9 cellular contexts compared by ENCODE assay signal in the genomic region with DNA sequence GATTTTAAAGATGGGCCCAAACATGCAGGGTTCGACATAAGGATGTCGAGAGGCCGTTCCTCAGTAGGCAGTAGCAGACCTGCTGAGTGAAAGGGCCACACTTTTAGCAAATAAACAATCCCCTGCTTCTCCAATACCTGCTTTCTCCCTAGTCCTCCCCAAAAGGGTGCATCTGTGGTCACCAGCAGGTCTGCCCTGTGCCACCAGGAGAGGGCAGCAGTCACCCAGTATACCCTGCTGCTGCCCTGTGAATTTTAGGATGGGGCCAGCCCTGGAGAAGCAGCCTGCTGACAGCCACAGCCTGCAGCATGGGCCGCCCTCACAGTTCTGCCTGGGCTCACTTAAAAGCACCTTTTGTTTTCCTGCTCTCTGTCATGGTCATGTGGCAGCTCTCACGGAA. TPM values are rescaled to one million over a fixed set of nuclear protein-coding genes. Genes with fewer than 3 reads are reported as not detected.
DNase-seq lines count a peak whose midpoint lies in the region; ATAC-seq, FAIRE-seq and TF ChIP-seq lines count a peak whose summit lies in the region.
"Not testable (repeated sequence)": the region's sequence is repeated elsewhere in the genome, so short reads cannot be mapped to it uniquely, and the experiment has no call there.
"Had no signal": no experiment of that assay in that cellular context is flagged by ENCODE, and none has a peak within 500 bp of the region (broad histone marks: within the 10 kb centered on the region; RNA-seq: fewer than 3 reads in every experiment).

No MANE protein-coding gene starts in this region.

- H3K14ac ChIP-seq in trophoblast cell (ENCODE audit: low read length) = not testable (repeated sequence)

- H3K27me3 Mint-ChIP-seq in activated CD4-positive, alpha-beta memory T cell treated with anti-CD3 and anti-CD28 coated beads, Interleukin-2, amount 10 ng/mL, durations not matched to agents 7 days and 5 days = not testable (repeated sequence)

- in situ Hi-C loops in mammary epithelial cell (cut with MboI; ENCODE audit: low sequenced_read_pairs in 2 of 2) = not testable (repeated sequence)

- not testable (repeated sequence) for H3K79me2 ChIP-seq in DOHH2 (ENCODE audit: control insufficient read depth, low read length); mammary epithelial cell (ENCODE audit: insufficient read depth, low read length); trophoblast cell (ENCODE audit: control insufficient read depth, insufficient read depth, low read length, poor library complexity)

- FAIRE-seq in urothelium cell line (lab: Jason Lieb, UNC) = not testable (repeated sequence)

- not testable (repeated sequence) for H3K4me1 Mint-ChIP-seq in activated CD4-positive, alpha-beta memory T cell treated with anti-CD3 and anti-CD28 coated beads, Interleukin-2, amount 10 ng/mL, durations not matched to agents 7 days and 5 days

- H3K27ac ChIP-seq in DOHH2 (ENCODE audit: low read depth, low read length); mammary epithelial cell (ENCODE audit: insufficient read depth, low read depth, low read length); trophoblast cell (ENCODE audit: low read depth, low read length): not testable (repeated sequence)

- H4K91ac ChIP-seq in trophoblast cell (ENCODE audit: low read depth, low read length) = not testable (repeated sequence)

- H3K4me3 Mint-ChIP-seq in activated CD4-positive, alpha-beta memory T cell treated with anti-CD3 and anti-CD28 coated beads, Interleukin-2, amount 10 ng/mL, durations not matched to agents 7 days and 5 days = not testable (repeated sequence)

- not testable (repeated sequence) for H3K9ac ChIP-seq in mammary epithelial cell (ENCODE audit: insufficient read depth, low read length); trophoblast cell (ENCODE audit: low read length)

- H3K4ac ChIP-seq in trophoblast cell (ENCODE audit: low read depth, low read length) = not testable (repeated sequence)

- not testable (repeated sequence) for H3K79me1 ChIP-seq in trophoblast cell (ENCODE audit: low read length)

- not testable (repeated sequence) for H3K27me3 ChIP-seq in DOHH2 (ENCODE audit: control insufficient read depth, low read length); mammary epithelial cell (ENCODE audit: insufficient read depth, low read length); trophoblast cell (ENCODE audit: insufficient read depth, low read length)

- not testable (repeated sequence) for H2AFZ ChIP-seq in mammary epithelial cell (ENCODE audit: low read depth, low read length); trophoblast cell (ENCODE audit: insufficient read depth, low read length, poor library complexity)

- H2BK120ac ChIP-seq in trophoblast cell (ENCODE audit: insufficient read depth, low read length, poor library complexity) = not testable (repeated sequence)

- not testable (repeated sequence) for H3K9me3 ChIP-seq in DOHH2 (ENCODE audit: control insufficient read depth, insufficient read depth, low read length); mammary epithelial cell (replicated peaks; ENCODE audit: insufficient read depth, low read length); trophoblast cell (ENCODE audit: insufficient read depth, low read depth, low read length)

- H4K20me1 ChIP-seq in DOHH2 (ENCODE audit: control insufficient read depth, insufficient read depth, low read depth, low read length); mammary epithelial cell (ENCODE audit: insufficient read depth, low read length): not testable (repeated sequence)

- H3K4me1 ChIP-seq in DOHH2 (ENCODE audit: control insufficient read depth, low read length) = peaks cover 17% of the 10 kb centered on the region
- H3K4me1 ChIP-seq in mammary epithelial cell (ENCODE audit: insufficient read depth, low read length); trophoblast cell (ENCODE audit: control insufficient read depth in 1 of 2, insufficient read depth in 2 of 2, low read length in 2 of 2): not testable (repeated sequence)

- not testable (repeated sequence) for H4K12ac ChIP-seq in trophoblast cell (ENCODE audit: low read depth, low read length)

- H3K4me3 ChIP-seq in DOHH2 (ENCODE audit: low read length); mammary epithelial cell (replicated peaks in 1 of 3; ENCODE audit: insufficient read depth in 1 of 3, low read depth in 2 of 3, low read length in 3 of 3); trophoblast cell (ENCODE audit: low read depth, low read length): not testable (repeated sequence)

- DNase-seq in OCI-M1 (lab: John Stamatoyannopoulos, UW) (peak; percentile 56), mammary epithelial cell (peak; percentile 64), left ventricle myocardium superior (peak; percentile 60), trophoblast cell (peak; percentile 41 to 68), urothelium cell line (ENCODE audit: low spot score) (peak; percentile 17)
- peak; percentile 57 for DNase-seq in activated CD4-positive, alpha-beta memory T cell treated with anti-CD3 and anti-CD28 coated beads, Interleukin-2, amount 10 ng/mL, durations not matched to agents 7 days and 5 days

- not testable (repeated sequence) for H3K23ac ChIP-seq in trophoblast cell (ENCODE audit: low read length)

- CTCF ChIA-PET in activated CD4-positive, alpha-beta memory T cell treated with anti-CD3 and anti-CD28 coated beads, Interleukin-2, amount 10 ng/mL, durations not matched to agents 7 days and 5 days (lab: Charles Lee); mammary epithelial cell (lab: Charles Lee; ENCODE audit: low non-redundant PET): not testable (repeated sequence)

- WGBS in mammary epithelial cell (ENCODE audit: low coverage, missing lambda C conversion rate) = 0% methylated on average over 5 of the region's 5 CpGs
- no CpG with 5 or more reads among the region's 5 CpGs for WGBS in trophoblast cell (ENCODE audit: extremely low coverage, insufficient coverage, insufficient read length)

- not testable (repeated sequence) for H3K9me3 Mint-ChIP-seq in activated CD4-positive, alpha-beta memory T cell treated with anti-CD3 and anti-CD28 coated beads, Interleukin-2, amount 10 ng/mL, durations not matched to agents 7 days and 5 days

- dilution Hi-C loops in mammary epithelial cell (cut with HindIII; ENCODE audit: low sequenced_read_pairs) = not testable (repeated sequence)

- H3K36me3 Mint-ChIP-seq in activated CD4-positive, alpha-beta memory T cell treated with anti-CD3 and anti-CD28 coated beads, Interleukin-2, amount 10 ng/mL, durations not matched to agents 7 days and 5 days (ENCODE audit: low read depth) = not testable (repeated sequence)

- not testable (repeated sequence) for ATAC-seq in left ventricle myocardium superior

- POLR2A ChIA-PET in activated CD4-positive, alpha-beta memory T cell treated with anti-CD3 and anti-CD28 coated beads, Interleukin-2, amount 10 ng/mL, durations not matched to agents 7 days and 5 days (lab: Charles Lee) = not testable (repeated sequence)

- not testable (repeated sequence) for H3K18ac ChIP-seq in trophoblast cell (ENCODE audit: low read length)

- H3K9me2 ChIP-seq in DOHH2 (replicated peaks; ENCODE audit: control insufficient read depth, low read length) = not testable (repeated sequence)

- intact Hi-C loops in mammary epithelial cell (cut with micrococcal nuclease) = loop anchor here (2.0 to 10.0 kb wide), 4 partner anchors 211 to 467 kb away; no protein-coding TSS in a partner anchor
- intact Hi-C loops in left ventricle myocardium superior (cut with micrococcal nuclease) = not testable (repeated sequence)

- not testable (repeated sequence) for H3K27ac Mint-ChIP-seq in activated CD4-positive, alpha-beta memory T cell treated with anti-CD3 and anti-CD28 coated beads, Interleukin-2, amount 10 ng/mL, durations not matched to agents 7 days and 5 days

- not testable (repeated sequence) for H4K8ac ChIP-seq in trophoblast cell (ENCODE audit: low read depth, low read length)

- H3K4me2 ChIP-seq in DOHH2 (ENCODE audit: low read length); mammary epithelial cell (ENCODE audit: insufficient read depth, low read depth, low read length); trophoblast cell (ENCODE audit: low read length): not testable (repeated sequence)

- peak; percentile 55 for TF ChIP-seq CTCF in DOHH2 (IDR thresholded peaks at IDR 0.05; ENCODE audit: low read depth, low read length, poor library complexity, severe bottlenecking)
- TF ChIP-seq CTCF in LNCAP (IDR thresholded peaks at IDR 0.05) = peak; percentile 65
- TF ChIP-seq CTCF in mammary epithelial cell (conservative IDR thresholded peaks at IDR 0.05 in 1 of 2, IDR thresholded peaks at IDR 0.05 in 1 of 2; ENCODE audit: extremely low read depth in 1 of 2, insufficient read depth in 1 of 2, low read depth in 1 of 2, low read length in 2 of 2) = peak; percentile 13 to 51

- not testable (repeated sequence) for BruUV-seq in mammary epithelial cell (replicated peaks; lab: Mats Ljungman, UMichigan)

- H2BK12ac ChIP-seq in trophoblast cell (ENCODE audit: low read length) = not testable (repeated sequence)

- not testable (repeated sequence) for H3K36me3 ChIP-seq in DOHH2 (ENCODE audit: control insufficient read depth, low read length); mammary epithelial cell (ENCODE audit: insufficient read depth, low read length); trophoblast cell (ENCODE audit: control insufficient read depth in 1 of 2, insufficient read depth in 2 of 2, low read length in 2 of 2)

- H3F3A ChIP-seq in DOHH2 (ENCODE audit: control insufficient read depth, insufficient read depth) = not testable (repeated sequence)

- H2BK5ac ChIP-seq in trophoblast cell (ENCODE audit: low read depth, low read length, poor library complexity) = not testable (repeated sequence)

- not testable (repeated sequence) for H2AK5ac ChIP-seq in trophoblast cell (ENCODE audit: low read length)

RNA-seq across cellular contexts. Expression of gene ROPN1B, which starts 47.3 kb away (rescaled TPM):
- not detected for total RNA-seq in activated CD4-positive, alpha-beta memory T cell treated with anti-CD3 and anti-CD28 coated beads, Interleukin-2, amount 10 ng/mL, durations not matched to agents 7 days and 5 days
- not detected for total RNA-seq in mammary epithelial cell
- 0.49 TPM for polyA plus RNA-seq in mammary epithelial cell
- polyA minus RNA-seq in mammary epithelial cell = not detected
- total RNA-seq in left ventricle myocardium superior = 3.7 TPM
- polyA plus RNA-seq in trophoblast cell (2013) = not detected in 2 replicates
- total RNA-seq: pulmonary artery endothelial cell had no signal
